In the genomic region with DNA sequence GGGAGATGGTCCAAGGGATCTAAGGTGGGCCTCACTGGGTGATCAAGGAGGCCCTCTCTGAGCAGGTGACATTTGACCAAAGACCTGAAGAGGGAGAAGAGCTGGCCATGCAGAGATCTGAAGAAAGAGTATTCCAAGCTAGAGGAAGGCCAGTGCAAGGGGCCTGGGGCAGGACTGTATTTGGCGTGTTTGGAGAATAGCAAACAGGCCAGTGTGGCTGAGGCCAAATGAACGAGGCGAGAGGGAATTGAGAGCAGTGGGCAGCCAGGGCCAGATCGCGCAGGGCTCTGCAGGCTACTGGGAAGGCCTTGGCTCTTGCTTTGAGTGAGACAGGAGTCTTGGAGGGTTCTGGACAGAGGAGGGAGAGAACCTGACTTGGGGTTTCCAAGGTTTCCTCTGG, we compare ENCODE assay signal across 30 cellular contexts.
"Had no signal": no experiment of that assay in that cellular context is flagged by ENCODE, and none has a peak within 500 bp of the region (broad histone marks: within the 10 kb centered on the region; RNA-seq: fewer than 3 reads in every experiment).

No MANE protein-coding gene starts in this region.

- H3K4me3 ChIP-seq: MG63, SJCRH30, SK-N-MC had no signal

- H3K27me3 Mint-ChIP-seq: activated CD8-positive, alpha-beta T cell treated with anti-CD3 and anti-CD28 coated beads for 36 hours; activated naive CD8-positive, alpha-beta T cell treated with anti-CD3 and anti-CD28 coated beads for 36 hours; activated T-helper 17 cell treated with anti-CD3 and anti-CD28 coated beads, Interleukin-2, amount 50 U/mL, for 72 hours had no signal

- H3K9me3 Mint-ChIP-seq: activated CD8-positive, alpha-beta T cell treated with anti-CD3 and anti-CD28 coated beads for 36 hours; activated naive CD8-positive, alpha-beta T cell treated with anti-CD3 and anti-CD28 coated beads for 36 hours; activated T-cell treated with anti-CD3 and anti-CD28 coated beads, Interleukin-2, amount 50 U/mL, for 72 hours; activated T-helper 17 cell treated with anti-CD3 and anti-CD28 coated beads, Interleukin-2, amount 50 U/mL, for 72 hours had no signal

- H3K27me3 ChIP-seq: brain microvascular endothelial cell, MG63 had no signal

- ATAC-seq: activated T-helper 17 cell treated with anti-CD3 and anti-CD28 coated beads, Interleukin-2, amount 50 U/mL, for 72 hours; Panc1 had no signal

- H3K9me3 ChIP-seq: MG63, SJCRH30 had no signal

- H3K4me1 ChIP-seq: SJCRH30 had no signal

- H3K36me3 ChIP-seq: brain microvascular endothelial cell, MG63, SJCRH30 had no signal

- H3K4me3 Mint-ChIP-seq: activated CD8-positive, alpha-beta T cell treated with anti-CD3 and anti-CD28 coated beads for 36 hours; activated naive CD8-positive, alpha-beta T cell treated with anti-CD3 and anti-CD28 coated beads for 36 hours; activated T-cell treated with anti-CD3 and anti-CD28 coated beads, Interleukin-2, amount 50 U/mL, for 72 hours; activated T-helper 17 cell treated with anti-CD3 and anti-CD28 coated beads, Interleukin-2, amount 50 U/mL, for 72 hours had no signal

- H3K27ac ChIP-seq: SJCRH30, SK-N-MC had no signal

- H3K36me3 Mint-ChIP-seq: activated naive CD8-positive, alpha-beta T cell treated with anti-CD3 and anti-CD28 coated beads for 36 hours had no signal

- H3K27ac Mint-ChIP-seq: activated CD8-positive, alpha-beta T cell treated with anti-CD3 and anti-CD28 coated beads for 36 hours; activated naive CD8-positive, alpha-beta T cell treated with anti-CD3 and anti-CD28 coated beads for 36 hours; activated T-cell treated with anti-CD3 and anti-CD28 coated beads, Interleukin-2, amount 50 U/mL, for 72 hours; activated T-helper 17 cell treated with anti-CD3 and anti-CD28 coated beads, Interleukin-2, amount 50 U/mL, for 72 hours had no signal

- DNase-seq: activated CD4-positive, alpha-beta T cell treated with anti-CD3 and anti-CD28 coated beads for 1 hour; activated CD4-positive, alpha-beta T cell treated with anti-CD3 and anti-CD28 coated beads for 48 hours; activated CD4-positive, alpha-beta T cell treated with anti-CD3 and anti-CD28 coated beads, Interleukin-2, amount 50 U/mL, for 4 hours; activated CD4-positive, CD25-positive, alpha-beta regulatory T cell; activated CD8-positive, alpha-beta T cell treated with anti-CD3 and anti-CD28 coated beads for 36 hours; activated effector memory CD4-positive, alpha-beta T cell treated with anti-CD3 and anti-CD28 coated beads, Interleukin-2, amount 50 U/mL, for 16 hours; activated naive CD4-positive, alpha-beta T cell; activated naive CD4-positive, alpha-beta T cell treated with anti-CD3 and anti-CD28 coated beads, Interleukin-2, amount 50 U/mL, for 16 hours; activated naive CD8-positive, alpha-beta T cell treated with anti-CD3 and anti-CD28 coated beads for 36 hours; activated T-cell treated with anti-CD3 and anti-CD28 coated beads, Interleukin-2, amount 50 U/mL, for 1 hour; activated T-cell treated with anti-CD3 and anti-CD28 coated beads, Interleukin-2, amount 50 U/mL, for 72 hours; amniotic stem cell; aorta; brain microvascular endothelial cell; central memory CD4-positive, alpha-beta T cell; MG63; NCI-H1048; NCI-H1105 treated with DMSO at 0.1 percent for 48 hours; NCI-H1436; NCI-H1694 treated with DMSO at 0.1 percent for 48 hours; NCI-H2029; NCI-H345; NCI-H524 treated with DMSO at 0.1 percent for 48 hours; SHP77; SJCRH30; T1000; WERI-Rb-1 had no signal
